1 cellular context compared by ENCODE assay signal in the genomic region with DNA sequence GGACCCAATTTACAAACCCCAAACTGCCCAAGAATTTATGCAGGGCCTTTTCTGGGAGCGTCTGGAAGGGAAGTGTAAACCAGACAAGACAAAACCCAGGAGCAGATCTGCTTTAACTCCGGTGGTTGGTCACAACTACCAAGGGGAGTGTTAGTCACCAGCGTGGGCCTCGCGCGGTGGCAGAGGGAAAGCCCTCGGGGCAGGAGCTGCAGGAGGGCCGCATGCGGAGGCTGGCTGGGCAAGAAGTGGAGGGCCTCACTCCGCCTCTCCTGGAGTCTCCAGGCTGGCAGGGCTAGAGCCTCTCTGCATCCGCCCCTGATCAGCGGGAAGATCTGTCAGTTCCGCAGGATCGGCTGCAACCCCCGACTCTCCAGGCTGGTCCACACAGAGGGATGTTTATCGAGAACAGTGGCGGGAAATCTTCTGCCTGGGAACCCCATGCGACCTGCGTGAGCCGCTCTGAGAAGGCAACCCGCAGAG.
TF ChIP-seq lines count a peak whose summit lies in the region.

No MANE protein-coding gene starts in this region.

TF ChIP-seq in WTC11, 78 proteins besides CTCF, POLR2A, EP300 and RAD21 (continued from another document):
- TF ChIP-seq, protein P1, sequence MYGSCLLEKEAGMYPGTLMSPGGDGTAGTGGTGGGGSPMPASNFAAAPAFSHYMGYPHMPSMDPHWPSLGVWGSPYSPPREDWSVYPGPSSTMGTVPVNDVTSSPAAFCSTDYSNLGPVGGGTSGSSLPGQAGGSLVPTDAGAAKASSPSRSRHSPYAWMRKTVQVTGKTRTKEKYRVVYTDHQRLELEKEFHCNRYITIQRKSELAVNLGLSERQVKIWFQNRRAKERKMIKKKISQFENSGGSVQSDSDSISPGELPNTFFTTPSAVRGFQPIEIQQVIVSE (CRISPR knock-in tag; IDR thresholded peaks at IDR 0.05; ENCODE audit: borderline replicate concordance): no peak
- TF ChIP-seq RORB (CRISPR knock-in tag; IDR thresholded peaks at IDR 0.05) (no peak), ZNF121 (CRISPR knock-in tag; IDR thresholded peaks at IDR 0.05) (no peak)
- TF ChIP-seq, protein P2, sequence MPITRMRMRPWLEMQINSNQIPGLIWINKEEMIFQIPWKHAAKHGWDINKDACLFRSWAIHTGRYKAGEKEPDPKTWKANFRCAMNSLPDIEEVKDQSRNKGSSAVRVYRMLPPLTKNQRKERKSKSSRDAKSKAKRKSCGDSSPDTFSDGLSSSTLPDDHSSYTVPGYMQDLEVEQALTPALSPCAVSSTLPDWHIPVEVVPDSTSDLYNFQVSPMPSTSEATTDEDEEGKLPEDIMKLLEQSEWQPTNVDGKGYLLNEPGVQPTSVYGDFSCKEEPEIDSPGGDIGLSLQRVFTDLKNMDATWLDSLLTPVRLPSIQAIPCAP (CRISPR knock-in tag; IDR thresholded peaks at IDR 0.05): no peak
